In the genomic region with DNA sequence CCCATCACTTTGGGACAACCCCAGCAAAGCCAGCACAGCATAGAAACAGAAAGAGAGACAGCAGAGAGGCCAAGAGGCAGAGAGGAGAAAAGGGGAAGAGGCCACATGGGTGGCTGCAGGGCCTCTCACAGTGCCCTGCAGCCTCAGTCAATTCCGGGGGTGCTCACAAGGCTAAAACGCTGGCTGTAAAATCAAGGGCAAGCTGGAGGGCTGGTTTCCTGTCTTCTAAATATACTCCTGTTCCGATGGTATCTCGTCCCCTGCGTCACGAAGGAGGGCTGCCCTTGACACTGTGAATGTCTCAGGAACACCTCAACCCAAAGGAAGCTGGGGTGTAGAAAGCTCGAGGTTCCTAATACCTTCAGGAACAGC, we compare ENCODE assay signal across 8 cellular contexts.
DNase-seq lines count a peak whose midpoint lies in the region; ATAC-seq, FAIRE-seq and TF ChIP-seq lines count a peak whose summit lies in the region.

No MANE protein-coding gene starts in this region.

- TF ChIP-seq POLR2A in Peyer's patch (IDR thresholded peaks at IDR 0.05), result no peak

- H3K27me3 ChIP-seq in Peyer's patch (no peaks in the 10 kb centered on the region), small intestine (ENCODE audit: control insufficient read depth in 2 of 2, insufficient read depth in 2 of 2, low read length in 2 of 2) (no peaks in the 10 kb centered on the region)

- ATAC-seq in GM18861 (IDR thresholded peaks at IDR 0.05; ENCODE audit: unreplicated experiment) (peak; percentile 48), HG02870 (IDR thresholded peaks at IDR 0.05; ENCODE audit: unreplicated experiment) (peak; percentile 64)

- FAIRE-seq in small intestine (lab: Jason Lieb, UNC), result no peak

- WGBS in small intestine, 3 donors, result 36 to 57% (median 44%) methylated on average over 7 of the region's 7 CpGs

- DNase-seq in Peyer's patch, result peak in 2 of 3 donors; percentile 72 to 91
- DNase-seq in activated gamma-delta T cell treated with anti-CD3 and anti-CD28 coated beads, Interleukin-2, amount 50 U/mL, for 16 hours (ENCODE audit: low read depth), result peak; percentile 47
- DNase-seq in small intestine, result peak; percentile 71
- no peak for DNase-seq in kidney tubule cell (ENCODE audit: low spot score)
- no peak for DNase-seq in GM03348 (ENCODE audit: low spot score)
- no peak for DNase-seq in HuH-7.5 (ENCODE audit: low spot score)

- H3K27ac ChIP-seq in Peyer's patch (peak overlapping the region; percentile 33 to 82 (median 66)), small intestine (ENCODE audit: low read depth in 1 of 2, low read length in 1 of 2) (peak overlapping the region in 1 of 2 donors; percentile 81)

- H3K36me3 ChIP-seq in Peyer's patch (no peaks in the 10 kb centered on the region), small intestine (ENCODE audit: control insufficient read depth in 2 of 2, insufficient read depth in 2 of 2, low read length in 2 of 2) (no peaks in the 10 kb centered on the region)

- H3K9me3 ChIP-seq in Peyer's patch, result no peaks in the 10 kb centered on the region
- no peaks in the 10 kb centered on the region for H3K9me3 ChIP-seq in small intestine (ENCODE audit: control insufficient read depth, low read depth)

- no peak for TF ChIP-seq CTCF in Peyer's patch (IDR thresholded peaks at IDR 0.05)

- H3K4me3 ChIP-seq in Peyer's patch, result no peak overlapping the region
- no peak overlapping the region for H3K4me3 ChIP-seq in small intestine (ENCODE audit: low read depth in 1 of 2, low read length in 2 of 2)

- peaks cover 0 to 19% (median 2%) of the 10 kb centered on the region in 4 donors for H3K4me1 ChIP-seq in Peyer's patch
- H3K4me1 ChIP-seq in small intestine (ENCODE audit: control insufficient read depth in 2 of 2, insufficient read depth in 1 of 2, low read depth in 1 of 2, low read length in 1 of 2), result peaks cover 2 to 6% of the 10 kb centered on the region in 2 donors

Comparison
In these comparisons a context has a peak if more than half of its experiments do, and no peak if none do; other contexts are left out.
1. DNase-seq: peak in Peyer's patch (2 of 3), activated gamma-delta T cell treated with anti-CD3 and anti-CD28 coated beads, Interleukin-2, amount 50 U/mL, for 16 hours (single experiment) and small intestine (single experiment); none in kidney tubule cell (single experiment), GM03348 (single experiment) and HuH-7.5 (single experiment).